ENCODE assay signal across 1 cellular context in the genomic region with DNA sequence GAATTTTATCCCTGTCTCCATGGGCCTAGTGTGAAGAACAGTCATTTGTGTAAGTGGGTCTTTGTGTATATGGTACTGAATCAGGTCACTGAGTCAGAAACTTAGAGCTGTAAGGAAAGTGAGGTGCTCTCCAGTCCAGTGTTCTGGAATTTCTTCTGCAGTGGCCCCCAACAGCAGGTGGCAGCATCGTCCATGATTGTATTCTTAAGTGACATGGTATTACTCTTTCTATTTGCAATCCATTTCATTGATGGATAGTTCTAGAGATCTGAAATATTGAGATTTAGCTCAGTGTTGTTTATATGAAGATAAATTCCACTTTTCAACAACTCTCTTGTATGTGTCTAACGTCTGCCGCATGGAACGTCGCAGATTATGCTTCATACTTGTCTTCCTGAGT.
TF ChIP-seq lines count a peak whose summit lies in the region.

No MANE protein-coding gene starts in this region.

TF ChIP-seq in SK-N-SH, 30 proteins besides CTCF, POLR2A, EP300 and RAD21:
- peak; percentile 9; the same call in 1 of the 2 replicates for TF ChIP-seq SMC3 (IDR thresholded peaks at IDR 0.05; ENCODE audit: low read depth, low read length)
